23 cellular contexts compared by ENCODE assay signal in the genomic region with DNA sequence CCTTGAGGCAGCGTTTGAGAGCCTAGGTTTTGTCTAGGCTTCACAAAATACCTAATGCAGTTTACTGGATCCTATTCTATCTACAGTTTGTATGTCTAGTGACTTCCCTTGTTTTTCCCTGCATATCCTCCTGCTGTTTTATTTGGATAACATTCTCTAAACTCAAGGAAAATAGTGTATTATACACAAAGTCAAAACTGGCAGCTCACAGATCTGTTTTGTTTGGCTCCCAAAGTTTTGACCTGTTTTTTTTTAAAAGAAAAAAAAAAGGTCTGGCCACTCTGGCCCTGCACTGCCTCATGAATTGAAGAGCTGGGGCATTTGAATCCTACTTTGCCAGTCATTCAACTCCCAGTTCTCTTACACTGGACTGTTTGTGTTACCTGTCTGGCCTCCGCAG.
"Had no signal": no experiment of that assay in that cellular context is flagged by ENCODE, and none has a peak within 500 bp of the region (broad histone marks: within the 10 kb centered on the region; RNA-seq: fewer than 3 reads in every experiment).

No MANE protein-coding gene starts in this region.

- H3K27ac ChIP-seq: coronary artery, WERI-Rb-1 had no signal

- DNase-seq: activated B cell treated with CpG ODN at 0.5 μM for 24 hours; activated CD4-positive, alpha-beta memory T cell treated with anti-CD3 and anti-CD28 coated beads for 36 hours; activated CD4-positive, alpha-beta T cell treated with anti-CD3 and anti-CD28 coated beads for 36 hours; activated CD4-positive, alpha-beta T cell treated with anti-CD3 and anti-CD28 coated beads, Interleukin-2, amount 10 ng/mL, durations not matched to agents 24 days and 14 days; activated CD8-positive, alpha-beta memory T cell treated with anti-CD3 and anti-CD28 coated beads, Interleukin-2, amount 10 ng/mL, durations not matched to agents 7 days and 5 days; activated CD8-positive, alpha-beta memory T cell treated with anti-CD3 and anti-CD28 coated beads, Interleukin-2, amount 50 U/mL, for 4 hours; activated CD8-positive, alpha-beta T cell treated with anti-CD3 and anti-CD28 coated beads, Interleukin-2, amount 10 ng/mL, durations not matched to agents 7 days and 5 days; activated gamma-delta T cell; activated naive CD4-positive, alpha-beta T cell treated with anti-CD3 and anti-CD28 coated beads, Interleukin-2, amount 50 U/mL, for 16 hours; activated naive CD4-positive, alpha-beta T cell treated with Interleukin-2 at 50 U/mL for 16 hours; activated T-cell treated with anti-CD3 and anti-CD28 coated beads, Interleukin-2, amount 50 U/mL, for 1 hour; activated T-cell treated with anti-CD3 and anti-CD28 coated beads, Interleukin-2, amount 50 U/mL, for 48 hours; amniotic stem cell; anterior cingulate cortex; effector CD4-positive, alpha-beta T cell; head of caudate nucleus; T-helper 1 cell; T-helper 17 cell; T1000; WERI-Rb-1 had no signal

- H3K4me3 ChIP-seq: coronary artery had no signal

- ATAC-seq: activated CD4-positive, alpha-beta T cell treated with anti-CD3 and anti-CD28 coated beads for 36 hours; activated CD4-positive, CD25-positive, alpha-beta regulatory T cell treated with anti-CD3 and anti-CD28 coated beads, Interleukin-2, amount 50 U/mL, for 24 hours; activated CD8-positive, alpha-beta memory T cell treated with anti-CD3 and anti-CD28 coated beads, Interleukin-2, amount 10 ng/mL, durations not matched to agents 7 days and 5 days; activated CD8-positive, alpha-beta T cell treated with anti-CD3 and anti-CD28 coated beads, Interleukin-2, amount 10 ng/mL, durations not matched to agents 7 days and 5 days; esophagus mucosa; T-helper 17 cell had no signal

- H3K36me3 ChIP-seq: WERI-Rb-1 had no signal
